13 cellular contexts compared by ENCODE assay signal in the genomic region with DNA sequence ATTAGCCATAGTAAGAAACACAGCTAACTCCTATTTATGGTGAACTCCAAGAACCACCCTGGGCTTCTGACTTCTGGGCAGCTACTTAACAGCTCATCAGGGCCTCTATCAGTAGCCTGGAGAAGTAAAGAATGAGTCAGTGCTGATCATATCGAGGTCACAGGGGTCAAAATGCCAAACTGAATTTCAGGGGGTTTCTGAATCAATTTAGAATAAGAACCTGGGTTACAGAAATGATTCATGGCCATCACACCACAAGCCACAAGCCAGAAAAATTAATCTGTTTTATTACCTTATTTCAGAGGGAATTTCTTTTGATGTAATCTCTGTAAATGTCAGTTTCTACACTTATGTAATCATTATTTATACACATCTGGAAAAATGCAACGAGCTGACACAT.
DNase-seq lines count a peak whose midpoint lies in the region; ATAC-seq and TF ChIP-seq lines count a peak whose summit lies in the region.
"Had no signal": no experiment of that assay in that cellular context is flagged by ENCODE, and none has a peak within 500 bp of the region (broad histone marks: within the 10 kb centered on the region; RNA-seq: fewer than 3 reads in every experiment).

No MANE protein-coding gene starts in this region.

- no peak overlapping the region for H3K4me3 ChIP-seq in adrenal gland
- H3K4me3 ChIP-seq: transverse colon had no signal

- peaks cover 0 to 2% of the 10 kb centered on the region in 2 donors for H3K4me1 ChIP-seq in adrenal gland (replicated peaks in 1 of 2)
- H3K4me1 ChIP-seq: transverse colon had no signal

- no peak for TF ChIP-seq CTCF in adrenal gland (IDR thresholded peaks at IDR 0.05)

- no peaks in the 10 kb centered on the region for H3K36me3 ChIP-seq in adrenal gland (replicated peaks in 1 of 2)
- H3K36me3 ChIP-seq: transverse colon had no signal

- intact Hi-C loops in adrenal gland (cut with DNase I), result loop anchor here in 1 of 2 donors (10.0 kb wide), 1 partner anchor 63 kb away; the partner anchor contains the start of gene CHST7

- peaks cover 12% of the 10 kb centered on the region for H3K4me1 Mint-ChIP-seq in activated T-helper 17 cell treated with anti-CD3 and anti-CD28 coated beads, Interleukin-2, amount 50 U/mL, for 72 hours

- no peaks in the 10 kb centered on the region for H3K27me3 Mint-ChIP-seq in activated T-helper 17 cell treated with anti-CD3 and anti-CD28 coated beads, Interleukin-2, amount 50 U/mL, for 72 hours
- H3K27me3 Mint-ChIP-seq: activated CD4-positive, alpha-beta T cell treated with anti-CD3 and anti-CD28 coated beads, Interleukin-2, amount 10 ng/mL, durations not matched to agents 7 days and 5 days; IgD-negative memory B cell had no signal

- no peaks in the 10 kb centered on the region for H3K9me3 Mint-ChIP-seq in activated T-helper 17 cell treated with anti-CD3 and anti-CD28 coated beads, Interleukin-2, amount 50 U/mL, for 72 hours
- H3K9me3 Mint-ChIP-seq: activated CD4-positive, alpha-beta T cell treated with anti-CD3 and anti-CD28 coated beads, Interleukin-2, amount 10 ng/mL, durations not matched to agents 7 days and 5 days; IgD-negative memory B cell had no signal

- H3K36me3 Mint-ChIP-seq in activated T-helper 17 cell treated with anti-CD3 and anti-CD28 coated beads, Interleukin-2, amount 50 U/mL, for 72 hours (ENCODE audit: low read depth), result peaks cover 11% of the 10 kb centered on the region
- H3K36me3 Mint-ChIP-seq: IgD-negative memory B cell had no signal

- DNase-seq in EH (ENCODE audit: low read depth) (peak; percentile 28), NOMO-1 (lab: John Stamatoyannopoulos, UW; ENCODE audit: unreplicated experiment in 2 of 2) (no peak), activated gamma-delta T cell treated with Interleukin-2 at 50 U/mL for 16 hours (no peak), adrenal gland (no peak)
- DNase-seq: activated CD4-positive, alpha-beta T cell treated with anti-CD3 and anti-CD28 coated beads, Interleukin-2, amount 10 ng/mL, durations not matched to agents 7 days and 5 days; caudate nucleus; glutamatergic neuron; transverse colon had no signal

- peak overlapping the region; percentile 26 for H3K4me3 Mint-ChIP-seq in activated T-helper 17 cell treated with anti-CD3 and anti-CD28 coated beads, Interleukin-2, amount 50 U/mL, for 72 hours
- H3K4me3 Mint-ChIP-seq: activated CD4-positive, alpha-beta T cell treated with anti-CD3 and anti-CD28 coated beads, Interleukin-2, amount 10 ng/mL, durations not matched to agents 7 days and 5 days; IgD-negative memory B cell had no signal

- H3K27me3 ChIP-seq in adrenal gland, result peaks cover 2% of the 10 kb centered on the region
- H3K27me3 ChIP-seq: transverse colon had no signal

- no peak overlapping the region for H3K27ac Mint-ChIP-seq in activated T-helper 17 cell treated with anti-CD3 and anti-CD28 coated beads, Interleukin-2, amount 50 U/mL, for 72 hours
- H3K27ac Mint-ChIP-seq: activated CD4-positive, alpha-beta T cell treated with anti-CD3 and anti-CD28 coated beads, Interleukin-2, amount 10 ng/mL, durations not matched to agents 7 days and 5 days; IgD-negative memory B cell had no signal

- ATAC-seq in GM19035 (IDR thresholded peaks at IDR 0.05; ENCODE audit: unreplicated experiment) (peak; percentile 59), HG03175 (IDR thresholded peaks at IDR 0.05; ENCODE audit: unreplicated experiment) (peak; percentile 66), GM21390 (IDR thresholded peaks at IDR 0.05; ENCODE audit: unreplicated experiment) (no peak)
- peak; percentile 82 for ATAC-seq in activated T-helper 17 cell treated with anti-CD3 and anti-CD28 coated beads, Interleukin-2, amount 50 U/mL, for 72 hours (replicated peaks)

- H3K9me3 ChIP-seq in adrenal gland (replicated peaks in 1 of 3), result no peaks in the 10 kb centered on the region
- H3K9me3 ChIP-seq: transverse colon had no signal

- TF ChIP-seq POLR2A in adrenal gland (IDR thresholded peaks at IDR 0.05), result no peak

- WGBS in adrenal gland, 4 donors, result 27 to 39% (median 32%) methylated on average over 2 of the region's 2 CpGs

- no peak overlapping the region for H3K27ac ChIP-seq in adrenal gland
- H3K27ac ChIP-seq: transverse colon had no signal
